15 cellular contexts compared by ENCODE assay signal in genomic region chr11:86873573-86874083, GRCh38.
DNase-seq lines count a peak whose midpoint lies in the region; ATAC-seq and TF ChIP-seq lines count a peak whose summit lies in the region.
"Had no signal": no experiment of that assay in that cellular context is flagged by ENCODE, and none has a peak within 500 bp of the region (broad histone marks: within the 10 kb centered on the region; RNA-seq: fewer than 3 reads in every experiment).

No MANE protein-coding gene starts in this region.

- H4K20me1 ChIP-seq in IMR-90 (ENCODE audit: insufficient read depth, low read length), result no peaks in the 10 kb centered on the region
- H4K20me1 ChIP-seq: BLaER1 had no signal

- no peak overlapping the region for H3K9ac ChIP-seq in IMR-90 (ENCODE audit: low read depth, low read length)
- H3K9ac ChIP-seq: BLaER1 had no signal

- no peak overlapping the region for H2BK20ac ChIP-seq in IMR-90 (ENCODE audit: low read depth, low read length)

- H3K9me3 Mint-ChIP-seq in osteocyte (ENCODE audit: unreplicated experiment), result no peaks in the 10 kb centered on the region
- H3K9me3 Mint-ChIP-seq in activated naive CD4-positive, alpha-beta T cell treated with anti-CD3 and anti-CD28 coated beads, Interleukin-2, amount 10 ng/mL, durations not matched to agents 7 days and 5 days, result no peaks in the 10 kb centered on the region
- no peaks in the 10 kb centered on the region for H3K9me3 Mint-ChIP-seq in stimulated activated naive CD8-positive, alpha-beta T cell treated with anti-CD3 and anti-CD28 coated beads, Interleukin-15, amount 100 ng/mL, for 72 hours

- no peak overlapping the region for H3K23ac ChIP-seq in IMR-90 (ENCODE audit: low read depth, low read length)

- H3K27ac ChIP-seq in IMR-90 (ENCODE audit: insufficient read depth, low read length), result no peak overlapping the region
- H3K27ac ChIP-seq: BLaER1, Peyer's patch had no signal

- H2BK15ac ChIP-seq in IMR-90 (ENCODE audit: low read depth, low read length), result no peak overlapping the region

- CTCF ChIA-PET in IMR-90 (lab: Yijun Ruan, JAX), result interaction anchor here (0.8 kb wide), 1 partner anchor 35 kb away, joined by 5 read pairs; no protein-coding TSS in a partner anchor
- CTCF ChIA-PET in activated naive CD4-positive, alpha-beta T cell treated with anti-CD3 and anti-CD28 coated beads, Interleukin-2, amount 10 ng/mL, durations not matched to agents 7 days and 5 days (lab: Charles Lee), result no interaction called here

- no peak overlapping the region for H3K18ac ChIP-seq in IMR-90 (ENCODE audit: low read depth, low read length)

- H2AFZ ChIP-seq in IMR-90 (replicated peaks; ENCODE audit: low read length, poor library complexity), result no peak overlapping the region

- peaks cover 6% of the 10 kb centered on the region for H3K36me3 Mint-ChIP-seq in osteocyte (ENCODE audit: unreplicated experiment)
- H3K36me3 Mint-ChIP-seq in activated naive CD4-positive, alpha-beta T cell treated with anti-CD3 and anti-CD28 coated beads, Interleukin-2, amount 10 ng/mL, durations not matched to agents 7 days and 5 days, result no peaks in the 10 kb centered on the region

- no peaks in the 10 kb centered on the region for H3K36me3 ChIP-seq in IMR-90 (ENCODE audit: control insufficient read depth, insufficient read depth, low read length)
- H3K36me3 ChIP-seq: BLaER1, Peyer's patch had no signal

- H3K4me3 ChIP-seq in IMR-90 (ENCODE audit: insufficient read depth, low read depth, low read length) (no peak overlapping the region), fibroblast of mammary gland (ENCODE audit: control insufficient read depth, low read depth, low read length) (no peak overlapping the region)
- H3K4me3 ChIP-seq: BLaER1, GM12878, Peyer's patch had no signal

- H3K27me3 Mint-ChIP-seq in osteocyte (ENCODE audit: unreplicated experiment), result no peaks in the 10 kb centered on the region
- H3K27me3 Mint-ChIP-seq in activated naive CD4-positive, alpha-beta T cell treated with anti-CD3 and anti-CD28 coated beads, Interleukin-2, amount 10 ng/mL, durations not matched to agents 7 days and 5 days, result peaks cover 13% of the 10 kb centered on the region
- no peaks in the 10 kb centered on the region for H3K27me3 Mint-ChIP-seq in stimulated activated naive CD8-positive, alpha-beta T cell treated with anti-CD3 and anti-CD28 coated beads, Interleukin-15, amount 100 ng/mL, for 72 hours

- no peaks in the 10 kb centered on the region for H3K9me3 ChIP-seq in IMR-90 (ENCODE audit: control insufficient read depth, insufficient read depth, low read length)
- H3K9me3 ChIP-seq: Peyer's patch had no signal

- H3K4me3 Mint-ChIP-seq in osteocyte (ENCODE audit: unreplicated experiment), result no peak overlapping the region
- no peak overlapping the region for H3K4me3 Mint-ChIP-seq in activated naive CD4-positive, alpha-beta T cell treated with anti-CD3 and anti-CD28 coated beads, Interleukin-2, amount 10 ng/mL, durations not matched to agents 7 days and 5 days
- H3K4me3 Mint-ChIP-seq in stimulated activated naive CD8-positive, alpha-beta T cell treated with anti-CD3 and anti-CD28 coated beads, Interleukin-15, amount 100 ng/mL, for 72 hours, result no peak overlapping the region

- no peak overlapping the region for H2BK120ac ChIP-seq in IMR-90 (ENCODE audit: low read depth, low read length)

- BruUV-seq in IMR-90 (replicated peaks; lab: Mats Ljungman, UMichigan), result no TSS peak

- H3K4ac ChIP-seq in IMR-90 (ENCODE audit: low read depth, low read length), result no peak overlapping the region

- H3K4me1 ChIP-seq in IMR-90 (ENCODE audit: control insufficient read depth, insufficient read depth, low read length), result peaks cover 3% of the 10 kb centered on the region; the same call in 1 of the 2 replicates
- H3K4me1 ChIP-seq: BLaER1, Peyer's patch had no signal

- H2AK5ac ChIP-seq in IMR-90 (ENCODE audit: low read depth, low read length), result no peak overlapping the region

- H4K8ac ChIP-seq in IMR-90 (ENCODE audit: low read depth in 2 of 2, low read length in 2 of 2), result no peak overlapping the region

- H3K4me2 ChIP-seq in IMR-90 (ENCODE audit: low read depth, low read length), result no peak overlapping the region
- H3K4me2 ChIP-seq: BLaER1 had no signal

- H3K27ac Mint-ChIP-seq in osteocyte (ENCODE audit: unreplicated experiment), result peak overlapping the region; percentile 8
- no peak overlapping the region for H3K27ac Mint-ChIP-seq in activated naive CD4-positive, alpha-beta T cell treated with anti-CD3 and anti-CD28 coated beads, Interleukin-2, amount 10 ng/mL, durations not matched to agents 7 days and 5 days
- no peak overlapping the region for H3K27ac Mint-ChIP-seq in stimulated activated naive CD8-positive, alpha-beta T cell treated with anti-CD3 and anti-CD28 coated beads, Interleukin-15, amount 100 ng/mL, for 72 hours

- H3K9me1 ChIP-seq in IMR-90 (ENCODE audit: insufficient read depth, low read length), result peaks cover 8% of the 10 kb centered on the region; the same call in 1 of the 2 replicates

- peaks cover 34% of the 10 kb centered on the region for H3K4me1 Mint-ChIP-seq in osteocyte (ENCODE audit: unreplicated experiment)
- H3K4me1 Mint-ChIP-seq in activated naive CD4-positive, alpha-beta T cell treated with anti-CD3 and anti-CD28 coated beads, Interleukin-2, amount 10 ng/mL, durations not matched to agents 7 days and 5 days, result no peaks in the 10 kb centered on the region
- H3K4me1 Mint-ChIP-seq in stimulated activated naive CD8-positive, alpha-beta T cell treated with anti-CD3 and anti-CD28 coated beads, Interleukin-15, amount 100 ng/mL, for 72 hours, result no peaks in the 10 kb centered on the region

- H2BK5ac ChIP-seq in IMR-90 (ENCODE audit: low read depth, low read length, poor library complexity, severe bottlenecking), result no peak overlapping the region

- POLR2A ChIA-PET in IMR-90 (lab: Charles Lee; ENCODE audit: unreplicated experiment), result no interaction called here

- dilution Hi-C loops in IMR-90 (cut with HindIII; ENCODE audit: low sequenced_read_pairs, unreplicated experiment), result no loop called here

- H3K79me1 ChIP-seq in IMR-90 (ENCODE audit: low read depth in 1 of 2, low read length in 2 of 2), result no peaks in the 10 kb centered on the region

- in situ Hi-C loops in IMR-90 (cut with MboI; ENCODE audit: low sequenced_read_pairs), result no loop called here

- no peak for TF ChIP-seq CTCF in IMR-90 (conservative IDR thresholded peaks at IDR 0.05; ENCODE audit: low read depth, low read length)
- no peak for TF ChIP-seq CTCF in fibroblast of mammary gland (conservative IDR thresholded peaks at IDR 0.05; ENCODE audit: control insufficient read depth, insufficient read depth, low read depth, low read length)
- no peak for TF ChIP-seq CTCF in osteocyte (IDR thresholded peaks at IDR 0.05)

- no peak overlapping the region for H4K91ac ChIP-seq in IMR-90 (ENCODE audit: insufficient read depth, low read depth, low read length)

- H3K14ac ChIP-seq in IMR-90 (replicated peaks; ENCODE audit: low read depth, low read length), result peak overlapping the region; percentile 2; the same call in 1 of the 2 replicates

- H2AK9ac ChIP-seq in IMR-90 (replicated peaks; ENCODE audit: low read depth, low read length, poor library complexity), result no peak overlapping the region

- no peak for ATAC-seq in IMR-90 (ENCODE audit: low read depth)
- ATAC-seq in stimulated activated naive CD8-positive, alpha-beta T cell treated with anti-CD3 and anti-CD28 coated beads, Interleukin-15, amount 100 ng/mL, for 72 hours, result no peak
- ATAC-seq in HG02870 (IDR thresholded peaks at IDR 0.05; ENCODE audit: unreplicated experiment), result no peak
- ATAC-seq: GM12878 had no signal

- DNase-seq in IMR-90 (peak; percentile 31), amniotic epithelial cell (ENCODE audit: low read depth) (peak; percentile 47), fibroblast of mammary gland (ENCODE audit: low read depth) (peak; percentile 7), osteocyte (ENCODE audit: extremely low spot score, unreplicated experiment) (no peak), NCI-H146 (lab: John Stamatoyannopoulos, UW) (no peak)
- DNase-seq in activated naive CD4-positive, alpha-beta T cell treated with anti-CD3 and anti-CD28 coated beads, Interleukin-2, amount 10 ng/mL, durations not matched to agents 7 days and 5 days, result no peak
- no peak for DNase-seq in stimulated activated naive CD8-positive, alpha-beta T cell treated with anti-CD3 and anti-CD28 coated beads, Interleukin-15, amount 100 ng/mL, for 72 hours
- DNase-seq: NCI-H1694, NCI-H446 treated with DMSO at 0.1 percent for 48 hours, NCI-H748 treated with DMSO at 0.1 percent for 48 hours, Peyer's patch, SHP77 had no signal

- H3K56ac ChIP-seq in IMR-90 (ENCODE audit: extremely low read depth, insufficient read depth, low read length), result no peak overlapping the region

- TF ChIP-seq POLR2A in IMR-90 (IDR thresholded peaks at IDR 0.05; ENCODE audit: low read depth, low read length), result no peak

- H4K5ac ChIP-seq in IMR-90 (ENCODE audit: low read depth, low read length), result no peak overlapping the region

- no peaks in the 10 kb centered on the region for H3K27me3 ChIP-seq in IMR-90 (ENCODE audit: control insufficient read depth, insufficient read depth, low read length)
- H3K27me3 ChIP-seq: BLaER1, Peyer's patch had no signal

- TF ChIP-seq RAD21 in IMR-90 (IDR thresholded peaks at IDR 0.05; ENCODE audit: low read length), result no peak

- intact Hi-C loops in IMR-90 (cut with micrococcal nuclease), result no loop called here

- WGBS in IMR-90 (ENCODE audit: extremely low coverage in 2 of 2, insufficient read length in 1 of 2), 2 experiments, result no CpG with 5 or more reads among the region's 2 CpGs

TF ChIP-seq in IMR-90, 13 proteins besides CTCF, POLR2A, EP300 and RAD21:
- TF ChIP-seq CEBPB (IDR thresholded peaks at IDR 0.05; ENCODE audit: low read depth, low read length) (peak; percentile 30; the same call in 1 of the 2 replicates), USF2 (IDR thresholded peaks at IDR 0.05; ENCODE audit: low read depth, low read length) (no peak)
TF ChIP-seq in IMR-90: peak in this region for 1.

Comparison
In these comparisons a context has a peak if more than half of its experiments do, and no peak if none do; other contexts are left out.
1. DNase-seq: peak in IMR-90 (single experiment), amniotic epithelial cell (single experiment) and fibroblast of mammary gland (single experiment); none in osteocyte (single experiment), activated naive CD4-positive, alpha-beta T cell treated with anti-CD3 and anti-CD28 coated beads, Interleukin-2, amount 10 ng/mL, durations not matched to agents 7 days and 5 days (single experiment), stimulated activated naive CD8-positive, alpha-beta T cell treated with anti-CD3 and anti-CD28 coated beads, Interleukin-15, amount 100 ng/mL, for 72 hours (0 of 2) and NCI-H146 (single experiment).